ENCODE assay signal across 8 cellular contexts in genomic region chr1:18597159-18598042, GRCh38. TPM values are rescaled to one million over a fixed set of nuclear protein-coding genes. Genes with fewer than 3 reads are reported as not detected.
A peak's percentile ranks its signal among the peaks of the same experiment; 100 is the strongest.
DNase-seq lines count a peak whose midpoint lies in the region; ATAC-seq and TF ChIP-seq lines count a peak whose summit lies in the region.

No MANE protein-coding gene starts in this region.

- H3K27me3 ChIP-seq in colonic mucosa, result peaks cover 7% of the 10 kb centered on the region

- POLR2A ChIA-PET in GM10248 (lab: Yijun Ruan, JAX), result interaction anchor here (0.6 kb wide), 1 partner anchor 1062 kb away, joined by 4 read pairs; no protein-coding TSS in a partner anchor

- H3K4me1 ChIP-seq in colonic mucosa, result no peaks in the 10 kb centered on the region

- no peak overlapping the region for H3K4me3 ChIP-seq in colonic mucosa

- intact Hi-C loops in colonic mucosa (cut with DNase I), result loop anchor here (1.0 to 5.0 kb wide), 3 partner anchors 83 to 280 kb away; no protein-coding TSS in a partner anchor

- no peak overlapping the region for H3K9ac ChIP-seq in colonic mucosa (ENCODE audit: low read depth in 2 of 2, low read length in 2 of 2)

- H3K27ac ChIP-seq in colonic mucosa, result no peak overlapping the region

- TF ChIP-seq CTCF in GM10248 (IDR thresholded peaks at IDR 0.05; ENCODE audit: control extremely low read depth, extremely low read depth, low read depth, missing control alignments), result peak; percentile 85
- TF ChIP-seq CTCF in colonic mucosa (IDR thresholded peaks at IDR 0.05), result peak; percentile 96

- DNase-seq in GM10248 (ENCODE audit: extremely low spot score) (peak; percentile 57), NCI-H1694 (lab: John Stamatoyannopoulos, UW) (peak; percentile 31), colonic mucosa (peak; percentile 46), lung microvascular endothelial cell (ENCODE audit: low read depth in 2 of 2) (peak; percentile 49 to 65), mesenteric fat pad (ENCODE audit: low spot score) (no peak)
- peak; percentile 70 for DNase-seq in activated CD4-positive, alpha-beta T cell treated with anti-CD3 and anti-CD28 coated beads for 48 hours
- peak; percentile 10 to 19 for DNase-seq in stimulated activated CD8-positive, alpha-beta memory T cell treated with anti-CD3 and anti-CD28 coated beads, Interleukin-15, amount 100 ng/mL, for 48 hours (ENCODE audit: low read depth in 2 of 2)

- H3K36me3 ChIP-seq in colonic mucosa, result no peaks in the 10 kb centered on the region

- ATAC-seq in HG02623 (IDR thresholded peaks at IDR 0.05; ENCODE audit: unreplicated experiment), result no peak

- CTCF ChIA-PET in GM10248 (lab: Yijun Ruan, JAX), result interaction anchor here (0.7 to 6.2 kb wide), 23 partner anchors 9 to 1064 kb away, joined by 3 to 71 read pairs (median 5); no protein-coding TSS in a partner anchor

- H3K9me3 ChIP-seq in colonic mucosa, result no peaks in the 10 kb centered on the region

RNA-seq across cellular contexts. Expression of gene PAX7, which starts 33.2 kb away (rescaled TPM):
- total RNA-seq in colonic mucosa (not detected), lung microvascular endothelial cell (not detected in 2 replicates), mesenteric fat pad (not detected)
